Comparison of ENCODE assay signal across 1 cellular context in genomic region chr20:17665756-17666155, GRCh38.
TF ChIP-seq lines count a peak whose summit lies in the region.

No MANE protein-coding gene starts in this region.

TF ChIP-seq in HepG2, 621 proteins besides CTCF, POLR2A, EP300 and RAD21:
- TF ChIP-seq IRF9 (CRISPR knock-in tag; IDR thresholded peaks at IDR 0.05; ENCODE audit: borderline replicate concordance) (no peak), RBM22 (optimal IDR thresholded peaks at IDR 0.05; ENCODE audit: low read length) (peak; percentile 86)
